Comparison of ENCODE assay signal across 22 cellular contexts in the genomic region with DNA sequence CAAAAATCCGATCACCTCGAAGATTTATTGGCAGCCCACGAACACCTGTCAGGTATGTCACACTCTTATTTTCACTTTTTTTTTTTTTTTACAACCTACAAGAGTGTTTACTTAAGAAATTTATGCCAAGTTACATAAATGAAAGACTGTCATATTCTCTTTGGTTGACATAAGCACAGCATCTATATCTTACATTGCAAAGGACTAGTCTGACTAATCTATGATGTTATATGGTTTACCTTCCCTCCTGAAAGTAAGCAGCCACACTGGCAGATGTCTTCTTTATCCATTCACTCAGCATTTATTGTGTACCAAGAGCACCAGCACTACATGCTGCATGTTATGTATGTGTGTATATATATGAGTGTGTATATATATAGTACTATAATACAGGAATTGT.
"Had no signal": no experiment of that assay in that cellular context is flagged by ENCODE, and none has a peak within 500 bp of the region (broad histone marks: within the 10 kb centered on the region; RNA-seq: fewer than 3 reads in every experiment).

No MANE protein-coding gene starts in this region.

- DNase-seq: KBM-7, MG63, NCI-H1092, NCI-H1105 treated with DMSO at 0.1 percent for 48 hours, NCI-H1417 treated with DMSO at 0.1 percent for 48 hours, NCI-H146, NCI-H1694 treated with DMSO at 0.1 percent for 48 hours, NCI-H1930, NCI-H2081 treated with DMSO at 0.1 percent for 48 hours, NCI-H2171, NCI-H226, NCI-H446, NCI-H510A, NCI-H524 treated with DMSO at 0.1 percent for 48 hours, NCI-H69, NCI-H774, Right ventricle myocardium superior, RPMI8226, SIG-M5 had no signal

- H3K4me3 ChIP-seq: MG63, SJSA1, SK-N-MC had no signal

- H3K27ac ChIP-seq: SJSA1, SK-N-MC had no signal

- H3K9me3 ChIP-seq: MG63, SJSA1 had no signal

- FAIRE-seq: RCC 7860 had no signal

- H3K4me1 ChIP-seq: SJSA1 had no signal
